31 cellular contexts compared by ENCODE assay signal in the genomic region with DNA sequence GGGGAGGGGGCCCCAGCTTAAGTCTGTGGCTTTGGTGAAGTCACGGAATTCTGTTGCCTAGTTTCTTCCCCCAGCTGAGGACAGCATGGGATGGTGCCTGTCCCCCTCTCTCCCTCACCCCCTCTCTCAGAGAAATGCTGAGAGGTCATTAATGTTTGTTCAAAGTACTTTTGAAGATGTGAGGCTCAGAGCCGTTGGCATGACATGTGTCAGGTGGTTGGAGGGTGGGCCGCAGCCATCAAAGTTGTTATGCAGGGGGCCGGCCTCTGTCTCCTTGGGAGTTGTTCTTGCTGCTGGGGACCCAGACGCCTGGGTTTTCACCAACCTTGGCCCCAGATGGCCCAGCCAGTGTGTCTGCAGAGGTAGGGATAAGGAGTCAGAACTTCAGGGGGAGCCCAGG. TPM values are rescaled to one million over a fixed set of nuclear protein-coding genes. Genes with fewer than 3 reads are reported as not detected.
"Had no signal": no experiment of that assay in that cellular context is flagged by ENCODE, and none has a peak within 500 bp of the region (broad histone marks: within the 10 kb centered on the region; RNA-seq: fewer than 3 reads in every experiment).

No MANE protein-coding gene starts in this region.

- H3K27me3 ChIP-seq: ovary, sigmoid colon, vagina had no signal

- H3K4me2 ChIP-seq: SK-N-SH had no signal

- H3K4me3 ChIP-seq: ovary, prostate gland, vagina had no signal

- H3K27ac ChIP-seq: brain microvascular endothelial cell, ovary, prostate gland, suprapubic skin, vagina had no signal

- H3K4me1 ChIP-seq: prostate gland had no signal

- H3K9me3 ChIP-seq: ovary, prostate gland, sigmoid colon, SK-N-SH, suprapubic skin, vagina had no signal

- H3K36me3 ChIP-seq: brain microvascular endothelial cell, ovary, prostate gland, suprapubic skin, vagina had no signal

- DNase-seq: activated CD4-positive, alpha-beta memory T cell treated with anti-CD3 and anti-CD28 coated beads, Interleukin-2, amount 10 ng/mL, durations not matched to agents 7 days and 5 days; activated CD4-positive, alpha-beta T cell treated with anti-CD3 and anti-CD28 coated beads for 1 hour; activated CD4-positive, alpha-beta T cell treated with anti-CD3 and anti-CD28 coated beads, Interleukin-2, amount 10 ng/mL, durations not matched to agents 7 days and 5 days; activated CD8-positive, alpha-beta memory T cell treated with anti-CD3 and anti-CD28 coated beads, Interleukin-2, amount 50 U/mL, for 48 hours; activated gamma-delta T cell; activated naive CD4-positive, alpha-beta T cell treated with anti-CD3 and anti-CD28 coated beads, Interleukin-2, amount 10 ng/mL, durations not matched to agents 7 days and 5 days; activated naive CD8-positive, alpha-beta T cell treated with anti-CD3 and anti-CD28 coated beads, Interleukin-2, amount 10 ng/mL, durations not matched to agents 7 days and 5 days; activated T-cell treated with anti-CD3 and anti-CD28 coated beads, Interleukin-2, amount 50 U/mL, for 24 hours; brain microvascular endothelial cell; cortex of kidney; effector memory CD8-positive, alpha-beta T cell; foreskin melanocyte; islet precursor cell; left cardiac atrium; ovary; sigmoid colon; SK-N-SH; small intestine; stimulated activated CD4-positive, alpha-beta T cell treated with anti-CD3 and anti-CD28 coated beads, Interleukin-15, amount 100 ng/mL, for 24 hours; stimulated activated CD4-positive, alpha-beta T cell treated with anti-CD3 and anti-CD28 coated beads, Interleukin-2, amount 100 ng/mL, for 24 hours; stimulated activated naive CD4-positive, alpha-beta T cell; SW 1271; T1000; trophoblast cell had no signal

- H3K9ac ChIP-seq: SK-N-SH had no signal

- FAIRE-seq: astrocyte, endothelial cell of umbilical vein, small intestine had no signal

- ATAC-seq: effector memory CD8-positive, alpha-beta T cell; esophagus mucosa; left cardiac atrium; naive thymus-derived CD8-positive, alpha-beta T cell had no signal

RNA-seq across cellular contexts. Expression of gene NKD1, which starts 3.0 kb away (rescaled TPM):
- total RNA-seq: endothelial cell of umbilical vein had no signal
- polyA plus RNA-seq: endothelial cell of umbilical vein had no signal
